13 cellular contexts compared by ENCODE assay signal in the genomic region with DNA sequence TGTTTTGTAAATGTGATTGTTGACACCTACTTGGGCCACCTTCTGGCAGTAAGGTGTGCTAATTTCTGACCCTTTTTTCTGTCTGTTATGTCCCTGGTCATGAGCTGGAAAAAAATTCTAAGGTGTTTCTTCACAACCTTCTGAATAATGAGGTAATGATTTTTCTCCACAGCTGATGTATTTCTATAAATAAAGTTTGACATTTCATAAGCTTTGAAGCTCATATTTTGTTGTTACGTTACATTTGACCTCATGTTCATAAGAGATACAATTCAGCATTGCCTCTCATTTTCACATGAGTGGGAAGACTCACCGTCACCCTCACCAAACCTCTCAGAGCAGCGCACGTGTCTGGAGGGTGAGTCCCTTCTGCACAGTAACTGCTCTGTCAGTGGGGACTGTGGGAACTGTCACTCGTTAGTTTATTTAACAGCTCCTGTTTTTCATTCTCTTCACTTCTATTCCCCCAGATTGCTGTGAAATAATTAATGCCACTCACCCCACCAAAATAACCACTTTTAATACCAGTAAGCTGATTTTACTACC.
A peak's percentile ranks its signal among the peaks of the same experiment; 100 is the strongest.
DNase-seq lines count a peak whose midpoint lies in the region; ATAC-seq and TF ChIP-seq lines count a peak whose summit lies in the region.
"Had no signal": no experiment of that assay in that cellular context is flagged by ENCODE, and none has a peak within 500 bp of the region (broad histone marks: within the 10 kb centered on the region; RNA-seq: fewer than 3 reads in every experiment).

No MANE protein-coding gene starts in this region.

- CTCF ChIA-PET in CD4-positive, alpha-beta T cell (lab: Charles Lee), result interaction anchor here (0.9 to 1.6 kb wide), 10 partner anchors 8 to 197 kb away, joined by 3 to 4 read pairs (median 3); no protein-coding TSS in a partner anchor

- no peaks in the 10 kb centered on the region for H3K9me3 Mint-ChIP-seq in CD4-positive, alpha-beta T cell
- H3K9me3 Mint-ChIP-seq in activated T-cell treated with anti-CD3 and anti-CD28 coated beads, Interleukin-2, amount 50 U/mL, for 4 hours, result no peaks in the 10 kb centered on the region
- H3K9me3 Mint-ChIP-seq: mesothelial cell of epicardium had no signal

- POLR2A ChIA-PET in CD4-positive, alpha-beta T cell (lab: Charles Lee), result interaction anchor here (0.6 kb wide), 1 partner anchor 13 kb away, joined by 3 read pairs; no protein-coding TSS in a partner anchor

- no peak for TF ChIP-seq POLR2A in upper lobe of left lung (IDR thresholded peaks at IDR 0.05)

- no peak overlapping the region for H3K4me3 Mint-ChIP-seq in CD4-positive, alpha-beta T cell
- no peak overlapping the region for H3K4me3 Mint-ChIP-seq in activated T-cell treated with anti-CD3 and anti-CD28 coated beads, Interleukin-2, amount 50 U/mL, for 4 hours
- H3K4me3 Mint-ChIP-seq: mesothelial cell of epicardium had no signal

- peaks cover 0 to 13% (median 0%) of the 10 kb centered on the region in 4 donors for H3K4me1 ChIP-seq in upper lobe of left lung

- no peak for TF ChIP-seq CTCF in CD4-positive, alpha-beta T cell (IDR thresholded peaks at IDR 0.05)
- TF ChIP-seq CTCF in GM10266 (IDR thresholded peaks at IDR 0.05; ENCODE audit: control insufficient read depth, insufficient read depth, low read depth, missing control alignments), result no peak
- TF ChIP-seq CTCF in upper lobe of left lung (IDR thresholded peaks at IDR 0.05), result no peak

- peaks cover 91% of the 10 kb centered on the region for H3K4me1 Mint-ChIP-seq in CD4-positive, alpha-beta T cell (ENCODE audit: low read depth)
- H3K4me1 Mint-ChIP-seq in activated T-cell treated with anti-CD3 and anti-CD28 coated beads, Interleukin-2, amount 50 U/mL, for 4 hours (ENCODE audit: low read depth), result peaks cover 92% of the 10 kb centered on the region
- H3K4me1 Mint-ChIP-seq: mesothelial cell of epicardium had no signal

- DNase-seq in CD4-positive, alpha-beta T cell, result no peak
- DNase-seq in GM10266 (ENCODE audit: extremely low spot score) (peak; percentile 53), SK-N-DZ (ENCODE audit: low spot score) (no peak), upper lobe of left lung (no peak), NCI-H2196 (lab: John Stamatoyannopoulos, UW; ENCODE audit: unreplicated experiment) (no peak)
- peak; percentile 23 for DNase-seq in activated T-cell treated with anti-CD3 and anti-CD28 coated beads, Interleukin-2, amount 50 U/mL, for 4 hours
- DNase-seq in stimulated activated CD4-positive, alpha-beta T cell treated with anti-CD3 and anti-CD28 coated beads, Interleukin-12 subunit alpha, Interleukin-12 subunit beta, amount 100 ng/mL, for 48 hours (ENCODE audit: low read depth in 2 of 3, low spot score in 1 of 3), result peak in 2 of 3 donors; percentile 38 to 50
- DNase-seq: GF-D8, MV-4-11 had no signal

- H3K36me3 Mint-ChIP-seq in CD4-positive, alpha-beta T cell (ENCODE audit: low read depth), result peaks cover 41% of the 10 kb centered on the region
- peaks cover 15% of the 10 kb centered on the region for H3K36me3 Mint-ChIP-seq in activated T-cell treated with anti-CD3 and anti-CD28 coated beads, Interleukin-2, amount 50 U/mL, for 4 hours (ENCODE audit: insufficient read depth)
- H3K36me3 Mint-ChIP-seq: mesothelial cell of epicardium had no signal

- H3K27ac Mint-ChIP-seq in CD4-positive, alpha-beta T cell, result no peak overlapping the region
- H3K27ac Mint-ChIP-seq: mesothelial cell of epicardium had no signal

- WGBS in upper lobe of left lung, 2 donors, result 92 to 94% methylated on average over 5 of the region's 5 CpGs

- no peaks in the 10 kb centered on the region for H3K9me3 ChIP-seq in CD4-positive, alpha-beta T cell (ENCODE audit: control insufficient read depth, low read length)
- H3K9me3 ChIP-seq in upper lobe of left lung, result no peaks in the 10 kb centered on the region
- H3K9me3 ChIP-seq: thoracic aorta had no signal

- no peak overlapping the region for H3K27ac ChIP-seq in CD4-positive, alpha-beta T cell (ENCODE audit: low read depth, low read length)
- no peak overlapping the region for H3K27ac ChIP-seq in upper lobe of left lung
- H3K27ac ChIP-seq: C4-2B, thoracic aorta had no signal

- H3K4me3 ChIP-seq in upper lobe of left lung, result no peak overlapping the region
- H3K4me3 ChIP-seq: thoracic aorta had no signal

- no peaks in the 10 kb centered on the region for H3K27me3 Mint-ChIP-seq in CD4-positive, alpha-beta T cell
- H3K27me3 Mint-ChIP-seq in activated T-cell treated with anti-CD3 and anti-CD28 coated beads, Interleukin-2, amount 50 U/mL, for 4 hours (ENCODE audit: low read depth), result no peaks in the 10 kb centered on the region

- peak; percentile 39 for ATAC-seq in CD4-positive, alpha-beta T cell (ENCODE audit: poor library complexity)
- ATAC-seq in activated T-cell treated with anti-CD3 and anti-CD28 coated beads, Interleukin-2, amount 50 U/mL, for 4 hours, result peak; percentile 74 to 81
- ATAC-seq in GM19455 (IDR thresholded peaks at IDR 0.05; ENCODE audit: unreplicated experiment) (no peak), upper lobe of left lung (ENCODE audit: low FRiP score in 2 of 2) (no peak)

- H3K27me3 ChIP-seq in CD4-positive, alpha-beta T cell (ENCODE audit: control insufficient read depth, insufficient read depth, low read length), result no peaks in the 10 kb centered on the region
- no peaks in the 10 kb centered on the region for H3K27me3 ChIP-seq in upper lobe of left lung

- H3K36me3 ChIP-seq in upper lobe of left lung, result no peaks in the 10 kb centered on the region
- H3K36me3 ChIP-seq: thoracic aorta had no signal

- intact Hi-C loops in CD4-positive, alpha-beta T cell (cut with DNase I, micrococcal nuclease), result loop anchor here in 1 of 2 experiments (5.0 kb wide), 1 partner anchor 1388 kb away; no protein-coding TSS in a partner anchor

- TF ChIP-seq EP300 in upper lobe of left lung (IDR thresholded peaks at IDR 0.05), result no peak

Comparison
In these comparisons a context has a peak if more than half of its experiments do, and no peak if none do; other contexts are left out.
1. ATAC-seq: peak in CD4-positive, alpha-beta T cell (single experiment) and activated T-cell treated with anti-CD3 and anti-CD28 coated beads, Interleukin-2, amount 50 U/mL, for 4 hours (2 of 2); none in GM19455 (single experiment) and upper lobe of left lung (0 of 2).
2. DNase-seq: peak in GM10266 (single experiment), activated T-cell treated with anti-CD3 and anti-CD28 coated beads, Interleukin-2, amount 50 U/mL, for 4 hours (single experiment) and stimulated activated CD4-positive, alpha-beta T cell treated with anti-CD3 and anti-CD28 coated beads, Interleukin-12 subunit alpha, Interleukin-12 subunit beta, amount 100 ng/mL, for 48 hours (2 of 3); none in CD4-positive, alpha-beta T cell (0 of 10), SK-N-DZ (single experiment), upper lobe of left lung (0 of 2) and NCI-H2196 (single experiment).